9 cellular contexts compared by ENCODE assay signal in genomic region chr10:62527019-62527827, GRCh38.
DNase-seq lines count a peak whose midpoint lies in the region; ATAC-seq and TF ChIP-seq lines count a peak whose summit lies in the region.
"Had no signal": no experiment of that assay in that cellular context is flagged by ENCODE, and none has a peak within 500 bp of the region (broad histone marks: within the 10 kb centered on the region; RNA-seq: fewer than 3 reads in every experiment).

No MANE protein-coding gene starts in this region.

- H3K79me2 ChIP-seq in Loucy (ENCODE audit: insufficient read depth, low read length) = no peaks in the 10 kb centered on the region

- H3K27me3 Mint-ChIP-seq in natural killer cell (ENCODE audit: low read depth in 2 of 2) = no peaks in the 10 kb centered on the region

- H3K4me1 ChIP-seq in Loucy (ENCODE audit: insufficient read depth, low read length, poor library complexity, severe bottlenecking) = peaks cover 30% of the 10 kb centered on the region

- H3K4me2 ChIP-seq in Loucy (ENCODE audit: low read depth, low read length, poor library complexity, severe bottlenecking) = peak overlapping the region; percentile 77

- TF ChIP-seq CTCF in Loucy (conservative IDR thresholded peaks at IDR 0.05; ENCODE audit: low read length) (no peak), natural killer cell (IDR thresholded peaks at IDR 0.05) (no peak)

- no peaks in the 10 kb centered on the region for H4K20me1 ChIP-seq in Loucy (ENCODE audit: insufficient read depth, low read length, poor library complexity, severe bottlenecking)

- H3K4me3 Mint-ChIP-seq in natural killer cell = peak overlapping the region; percentile 2

- peaks cover 2% of the 10 kb centered on the region; the same call in 1 of the 2 replicates for H3K9me3 ChIP-seq in Loucy (ENCODE audit: insufficient read depth, low read depth, low read length)

- H3K4me1 Mint-ChIP-seq in natural killer cell = peaks cover 38 to 47% of the 10 kb centered on the region in 2 donors

- ATAC-seq in GM18870 (IDR thresholded peaks at IDR 0.05; ENCODE audit: unreplicated experiment) (peak; percentile 48), HG02588 (IDR thresholded peaks at IDR 0.05; ENCODE audit: unreplicated experiment) (peak; percentile 43), natural killer cell (peak in 1 of 3 donors; percentile 14)
- ATAC-seq: HCT116 had no signal

- DNase-seq in natural killer cell (no peak), NCI-H2196 treated with DMSO at 0.1 percent for 48 hours (lab: John Stamatoyannopoulos, UW; ENCODE audit: unreplicated experiment) (no peak), ecto neural progenitor cell (ENCODE audit: low spot score) (no peak), AG20443 (ENCODE audit: low spot score) (no peak), CD1c-positive myeloid dendritic cell (ENCODE audit: extremely low spot score) (no peak)

- peaks cover 4 to 8% of the 10 kb centered on the region in 2 donors for H3K9me3 Mint-ChIP-seq in natural killer cell

- peaks cover 14% of the 10 kb centered on the region for H3K36me3 Mint-ChIP-seq in natural killer cell

- H3K27ac Mint-ChIP-seq in natural killer cell = peak overlapping the region in 1 of 2 donors; percentile 76

- no peaks in the 10 kb centered on the region for H3K36me3 ChIP-seq in Loucy (ENCODE audit: insufficient read depth, low read length)

- H3F3A ChIP-seq in Loucy (ENCODE audit: low read depth) = peaks cover 4% of the 10 kb centered on the region; the same call in 1 of the 2 replicates

- H3K4me3 ChIP-seq in Loucy (ENCODE audit: low read length, poor library complexity, severe bottlenecking) = peak overlapping the region; percentile 44

- H3K27me3 ChIP-seq in Loucy (ENCODE audit: insufficient read depth, low read length, poor library complexity, severe bottlenecking) = no peaks in the 10 kb centered on the region

- peak overlapping the region; percentile 49 for H3K9ac ChIP-seq in Loucy (ENCODE audit: low read depth, low read length, poor library complexity, severe bottlenecking)

- H3K9me2 ChIP-seq in Loucy (replicated peaks; ENCODE audit: low read depth, low read length) = no peaks in the 10 kb centered on the region

- intact Hi-C loops in natural killer cell (cut with micrococcal nuclease) = no loop called here

- peak overlapping the region; percentile 67 for H2AFZ ChIP-seq in Loucy (ENCODE audit: low read length)
